ENCODE assay signal across 8 cellular contexts in genomic region chr5:141969783-141970741, GRCh38. TPM values are rescaled to one million over a fixed set of nuclear protein-coding genes. Genes with fewer than 3 reads are reported as not detected.
DNase-seq lines count a peak whose midpoint lies in the region; ATAC-seq and TF ChIP-seq lines count a peak whose summit lies in the region.

No MANE protein-coding gene starts in this region.

- ATAC-seq in GM18858 (IDR thresholded peaks at IDR 0.05; ENCODE audit: unreplicated experiment) (peak; percentile 63), HG02981 (IDR thresholded peaks at IDR 0.05; ENCODE audit: unreplicated experiment) (peak; percentile 53)

- H3K27ac ChIP-seq in ACC112 (ENCODE audit: low read depth, low read length) = peak overlapping the region; percentile 86
- H3K27ac ChIP-seq in coronary artery = peak overlapping the region; percentile 95 to 98

- peak; percentile 93 for DNase-seq in OCI-M1 (lab: John Stamatoyannopoulos, UW)
- DNase-seq in coronary artery (ENCODE audit: low spot score) = no peak
- peak; percentile 54 for DNase-seq in myocyte (ENCODE audit: low read depth)
- no peak for DNase-seq in ureter (ENCODE audit: low spot score)
- DNase-seq in activated CD4-positive, alpha-beta T cell treated with anti-CD3 and anti-CD28 coated beads for 48 hours = no peak

- no peak for TF ChIP-seq CTCF in coronary artery (IDR thresholded peaks at IDR 0.05)

- peak overlapping the region; percentile 89 for H2AFZ ChIP-seq in ACC112 (ENCODE audit: low read length, unreplicated experiment)

- H3K36me3 ChIP-seq in ACC112 (ENCODE audit: insufficient read depth, low read length) = peaks cover 10% of the 10 kb centered on the region; the same call in 1 of the 2 replicates

- H3K79me2 ChIP-seq in ACC112 (ENCODE audit: control insufficient read depth, insufficient read depth, low read length, unreplicated experiment) = peaks cover 31% of the 10 kb centered on the region

- H3K4me1 ChIP-seq in ACC112 (ENCODE audit: control insufficient read depth, insufficient read depth, low read length, unreplicated experiment) = peaks cover 30% of the 10 kb centered on the region

- peak overlapping the region; percentile 93 for H3K4me3 ChIP-seq in ACC112 (ENCODE audit: low read depth, low read length)
- H3K4me3 ChIP-seq in coronary artery = peak overlapping the region; percentile 75

- no peaks in the 10 kb centered on the region for H3K27me3 ChIP-seq in ACC112 (ENCODE audit: insufficient read depth, low read length)

RNA-seq across cellular contexts. Expression of gene RNF14, which starts 1.2 kb away (rescaled TPM):
- total RNA-seq in myocyte = 100 and 127 TPM in 2 replicates
- polyA plus RNA-seq in myocyte (2012) = 83.3 TPM
- total RNA-seq in ureter = 59.3 TPM

RNA-seq across cellular contexts. Expression of gene PCDH12, which starts 12.1 kb away (rescaled TPM):
- total RNA-seq in myocyte (not detected in 2 replicates), ureter (7.4 TPM)
- polyA plus RNA-seq in myocyte (2012) = 0.14 TPM

RNA-seq across cellular contexts. Expression of gene GNPDA1, which starts 42.8 kb away (rescaled TPM):
- total RNA-seq in myocyte = 65.5 and 98.3 TPM in 2 replicates
- 62.7 TPM for polyA plus RNA-seq in myocyte (2012)
- total RNA-seq in ureter = 60.0 TPM

RNA-seq across cellular contexts. Expression of gene DELE1, which starts 46.4 kb away (rescaled TPM):
- total RNA-seq in myocyte (65.0 and 71.5 TPM in 2 replicates), ureter (109 TPM)
- polyA plus RNA-seq in myocyte (2012) = 52.6 TPM

Comparison
In these comparisons a context has a peak if more than half of its experiments do, and no peak if none do; other contexts are left out.
1. DNase-seq: peak in OCI-M1 (single experiment) and myocyte (single experiment); none in coronary artery (single experiment), ureter (single experiment) and activated CD4-positive, alpha-beta T cell treated with anti-CD3 and anti-CD28 coated beads for 48 hours (single experiment).